10 cellular contexts compared by ENCODE assay signal in the genomic region with DNA sequence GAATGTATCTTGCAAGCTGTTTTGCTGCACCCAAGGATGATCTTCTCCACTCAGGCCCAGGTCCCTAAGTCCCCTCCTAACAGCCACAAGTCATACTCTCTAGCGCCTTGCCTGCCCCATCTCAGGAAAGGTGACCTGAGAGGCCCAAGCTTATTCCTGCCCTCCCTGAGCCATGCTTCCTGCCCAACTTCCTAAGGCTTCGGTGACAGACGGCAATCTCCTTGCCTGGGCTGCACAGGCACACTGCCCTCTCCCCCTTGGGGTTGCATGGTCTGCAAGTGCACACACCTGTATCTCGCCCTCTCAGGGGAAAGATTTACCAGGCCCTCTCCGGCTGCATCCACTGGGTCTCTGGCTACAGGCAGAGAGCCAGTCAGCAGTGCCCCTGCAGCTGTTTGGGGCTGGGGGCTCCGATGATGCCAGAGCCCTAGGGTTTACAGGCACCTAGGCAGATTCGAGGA. TPM values are rescaled to one million over a fixed set of nuclear protein-coding genes. Genes with fewer than 3 reads are reported as not detected.
DNase-seq lines count a peak whose midpoint lies in the region; TF ChIP-seq lines count a peak whose summit lies in the region.
"Had no signal": no experiment of that assay in that cellular context is flagged by ENCODE, and none has a peak within 500 bp of the region (broad histone marks: within the 10 kb centered on the region; RNA-seq: fewer than 3 reads in every experiment).

No MANE protein-coding gene starts in this region.

- H4K20me1 ChIP-seq in GM23248 (ENCODE audit: insufficient read depth): no peaks in the 10 kb centered on the region
- no peaks in the 10 kb centered on the region for H4K20me1 ChIP-seq in H9 (ENCODE audit: control insufficient read depth, insufficient read depth, insufficient read length)

- H3K36me3 ChIP-seq in GM23248 (ENCODE audit: low read depth): no peaks in the 10 kb centered on the region
- no peaks in the 10 kb centered on the region for H3K36me3 ChIP-seq in ascending aorta
- no peaks in the 10 kb centered on the region for H3K36me3 ChIP-seq in iPS-15b (ENCODE audit: control insufficient read depth, insufficient read depth, low read length)
- peaks cover 0 to 5% (median 0%) of the 10 kb centered on the region in 6 donors for H3K36me3 ChIP-seq in spleen

- H3K9me3 Mint-ChIP-seq in H9 (peaks cover 0 to under 1% of the 10 kb centered on the region in 2 experiments; a peak in 1 of 5 replicates), nephron progenitor cell (no peaks in the 10 kb centered on the region)
- H3K9me3 Mint-ChIP-seq: stimulated activated memory B cell treated with anti-CD40 and anti-IgM and Interleukin-4, amounts not matched to agents 10 μg/mL and 1 μg/mL and 100 μg/mL, for 72 hours had no signal

- in situ Hi-C loops in GM23248 (cut with MboI): no loop called here

- intact Hi-C loops in ascending aorta (cut with DNase I): loop anchor here (5.0 kb wide), 1 partner anchor 210 kb away; a partner anchor contains a TSS
- intact Hi-C loops in spleen (cut with DNase I; ENCODE audit: low total_unique reads): no loop called here

- H4K8ac ChIP-seq in H9 (replicated peaks; ENCODE audit: insufficient read length, low read depth, low read length): no peak overlapping the region

- H2BK20ac ChIP-seq in H9 (ENCODE audit: low read depth, low read length, poor library complexity, severe bottlenecking): no peak overlapping the region

- TF ChIP-seq POLR2A in spleen (IDR thresholded peaks at IDR 0.05): no peak

- peaks cover 45% of the 10 kb centered on the region for H3K4me1 ChIP-seq in GM23248 (ENCODE audit: insufficient read depth)
- peaks cover 16 to 49% of the 10 kb centered on the region in 2 donors for H3K4me1 ChIP-seq in ascending aorta
- peaks cover 12% of the 10 kb centered on the region for H3K4me1 ChIP-seq in iPS-15b (ENCODE audit: control insufficient read depth, insufficient read depth, low read length)
- peaks cover 24 to 69% (median 61%) of the 10 kb centered on the region in 6 donors for H3K4me1 ChIP-seq in spleen
- peaks cover 2% of the 10 kb centered on the region; the same call in 1 of the 2 replicates for H3K4me1 ChIP-seq in H9 (ENCODE audit: insufficient read depth, low read length)

- no peak overlapping the region for H4K5ac ChIP-seq in H9 (ENCODE audit: insufficient read length, low read depth, low read length)

- WGBS in GM23248 (ENCODE audit: low coverage in 1 of 2, low lambda C conversion rate in 2 of 2, missing lambda C conversion rate in 2 of 2), 2 experiments: 53 to 56% methylated on average over 7 of the region's 7 CpGs
- 72 to 82% (median 77%) methylated on average over 5 to 7 of the region's 7 CpGs for WGBS in spleen, 5 donors
- no CpG with 5 or more reads among the region's 7 CpGs for WGBS in H9 (ENCODE audit: extremely low coverage, insufficient read length, low lambda C conversion rate)

- no peak overlapping the region for H3K23ac ChIP-seq in H9 (ENCODE audit: insufficient read length, low read depth, low read length)

- H3K4me3 ChIP-seq in GM23248 (peak overlapping the region; percentile 94), ascending aorta (peak overlapping the region; percentile 68 to 79), iPS-15b (ENCODE audit: low read depth, low read length) (no peak overlapping the region), spleen (peak overlapping the region in 1 of 8 donors; percentile 9)

- peak overlapping the region in 1 of 3 experiments; percentile 86; a peak in 1 of 7 replicates for H3K27ac Mint-ChIP-seq in H9
- no peak overlapping the region for H3K27ac Mint-ChIP-seq in nephron progenitor cell

- H3K4me2 ChIP-seq in GM23248 (ENCODE audit: unreplicated experiment) (peak overlapping the region; percentile 100), H9 (ENCODE audit: insufficient read depth, insufficient read length, low read length) (no peak overlapping the region)

- H3K9ac ChIP-seq in GM23248 (peak overlapping the region; percentile 100), iPS-15b (ENCODE audit: low read depth, low read length) (peak overlapping the region; percentile 37), H9 (ENCODE audit: extremely low read depth, insufficient read length, low read length) (no peak overlapping the region)

- peaks cover 26% of the 10 kb centered on the region for H3F3A ChIP-seq in GM23248 (ENCODE audit: insufficient read depth)

- H3K27me3 Mint-ChIP-seq in H9 (ENCODE audit: low read depth): peaks cover 17% of the 10 kb centered on the region
- H3K27me3 Mint-ChIP-seq in nephron progenitor cell (ENCODE audit: low read depth, poor library complexity): peaks cover 17% of the 10 kb centered on the region
- H3K27me3 Mint-ChIP-seq: stimulated activated memory B cell treated with anti-CD40 and anti-IgM and Interleukin-4, amounts not matched to agents 10 μg/mL and 1 μg/mL and 100 μg/mL, for 72 hours had no signal

- H2AFZ ChIP-seq in GM23248: no peak overlapping the region
- H2AFZ ChIP-seq in H9 (ENCODE audit: low read length): no peak overlapping the region

- no peak overlapping the region for H4K91ac ChIP-seq in H9 (ENCODE audit: insufficient read length, low read depth, low read length)

- H3K9me3 ChIP-seq in GM23248 (ENCODE audit: low read depth) (no peaks in the 10 kb centered on the region), ascending aorta (no peaks in the 10 kb centered on the region), iPS-15b (ENCODE audit: control insufficient read depth, insufficient read depth, low read length) (no peaks in the 10 kb centered on the region), spleen (no peaks in the 10 kb centered on the region), H9 (ENCODE audit: control insufficient read depth, low read depth, low read length) (no peaks in the 10 kb centered on the region)

- no peak overlapping the region for H2AK5ac ChIP-seq in H9 (ENCODE audit: insufficient read length, low read length)

- no peak overlapping the region for H3K56ac ChIP-seq in H9 (ENCODE audit: insufficient read length, low read depth, low read length)

- H2BK12ac ChIP-seq in H9 (ENCODE audit: insufficient read length, low read depth, low read length): no peak overlapping the region

- H3K14ac ChIP-seq in H9 (ENCODE audit: insufficient read depth, low read length): no peak overlapping the region

- no peaks in the 10 kb centered on the region for H3K79me1 ChIP-seq in H9 (ENCODE audit: insufficient read depth, low read depth, low read length, poor library complexity, severe bottlenecking)

- no peak overlapping the region for H2BK15ac ChIP-seq in H9 (ENCODE audit: low read depth, low read length)

- H3K27ac ChIP-seq in GM23248: no peak overlapping the region
- peak overlapping the region; percentile 99 to 100 for H3K27ac ChIP-seq in ascending aorta
- peak overlapping the region in 5 of 8 donors; percentile 85 to 93 (median 90) for H3K27ac ChIP-seq in spleen
- H3K27ac ChIP-seq in H9 (ENCODE audit: insufficient read length, low read depth, low read length): no peak overlapping the region

- H3K27me3 ChIP-seq in GM23248 (replicated peaks; ENCODE audit: insufficient read depth) (no peaks in the 10 kb centered on the region), ascending aorta (no peaks in the 10 kb centered on the region), iPS-15b (ENCODE audit: control insufficient read depth, insufficient read depth, low read length) (peaks cover 6% of the 10 kb centered on the region), spleen (replicated peaks in 1 of 7) (peaks cover 0 to 50% (median 6%) of the 10 kb centered on the region in 7 donors), H9 (ENCODE audit: insufficient read depth, low read length) (peaks cover 1% of the 10 kb centered on the region; the same call in 1 of the 2 replicates)

- peaks cover 0 to under 1% (median 0%) of the 10 kb centered on the region in 3 experiments; a peak in 1 of 7 replicates for H3K36me3 Mint-ChIP-seq in H9 (ENCODE audit: insufficient read depth in 1 of 3, low read depth in 3 of 3)
- no peaks in the 10 kb centered on the region for H3K36me3 Mint-ChIP-seq in nephron progenitor cell (ENCODE audit: low read depth)
- H3K36me3 Mint-ChIP-seq: stimulated activated memory B cell treated with anti-CD40 and anti-IgM and Interleukin-4, amounts not matched to agents 10 μg/mL and 1 μg/mL and 100 μg/mL, for 72 hours had no signal

- peaks cover 24 to 39% of the 10 kb centered on the region in 2 experiments for H3K4me1 Mint-ChIP-seq in H9
- peaks cover 60% of the 10 kb centered on the region for H3K4me1 Mint-ChIP-seq in nephron progenitor cell

- H3K4ac ChIP-seq in H9 (ENCODE audit: low read depth, low read length): no peak overlapping the region

- no peak overlapping the region for H3T11ph ChIP-seq in H9 (ENCODE audit: low read length)

- H3K4me3 Mint-ChIP-seq in H9 (no peak overlapping the region), nephron progenitor cell (no peak overlapping the region)
- H3K4me3 Mint-ChIP-seq: stimulated activated memory B cell treated with anti-CD40 and anti-IgM and Interleukin-4, amounts not matched to agents 10 μg/mL and 1 μg/mL and 100 μg/mL, for 72 hours had no signal

- peaks cover 15% of the 10 kb centered on the region for H3K23me2 ChIP-seq in H9 (ENCODE audit: insufficient read length, low read depth, low read length, poor library complexity, severe bottlenecking)

- no peak overlapping the region for H2BK5ac ChIP-seq in H9 (ENCODE audit: insufficient read length, low read length)

- H3K79me2 ChIP-seq in GM23248 (ENCODE audit: insufficient read depth) (peaks cover 18% of the 10 kb centered on the region), H9 (ENCODE audit: insufficient read depth, low read length) (no peaks in the 10 kb centered on the region)

- no peak overlapping the region for H2BK120ac ChIP-seq in H9 (ENCODE audit: low read depth, low read length, poor library complexity, severe bottlenecking)

- no peak overlapping the region for H3K18ac ChIP-seq in H9 (ENCODE audit: insufficient read length, low read depth, low read length)

- TF ChIP-seq CTCF in ascending aorta (IDR thresholded peaks at IDR 0.05) (no peak), spleen (IDR thresholded peaks at IDR 0.05 in 8 of 11, conservative IDR thresholded peaks at IDR 0.05 in 3 of 11) (no peak), H9 (conservative IDR thresholded peaks at IDR 0.05) (no peak), nephron progenitor cell (IDR thresholded peaks at IDR 0.05) (no peak)

- H3K9me2 ChIP-seq in GM23248 (ENCODE audit: insufficient read depth): no peaks in the 10 kb centered on the region

- DNase-seq in GM23248 (no peak), ascending aorta (ENCODE audit: low spot score in 2 of 2) (peak in 1 of 2 donors; percentile 63), spleen (no peak), H9 (no peak), globus pallidus (ENCODE audit: low spot score) (no peak), nephron progenitor cell (no peak)
- no peak for DNase-seq in effector CD4-positive, alpha-beta T cell
- DNase-seq: cortex of kidney had no signal

RNA-seq across cellular contexts. Expression of a gene that starts 0.8 kb away (rescaled TPM):
- 17.6 and 34.1 TPM in 2 replicates for total RNA-seq in GM23248 (2014; rRNA removed; shearing (Covaris generic))
- polyA plus RNA-seq in GM23248 (2016; fragmentation: Nextera tagmentation; extraction: Ambion mirVana) (175 and 184 TPM in 2 replicates), spleen (10 to 100 TPM; 61.6 to 84.5 (median 73.5) TPM)
- total RNA-seq in ascending aorta (882 TPM), spleen (100 to 1,000 TPM in 1 of 7 donors, 10 to 100 TPM in 6; 23.9 to 139 (median 50.7) TPM), H9 (2021) (not detected in 2 replicates)

RNA-seq across cellular contexts. Expression of a gene that starts 9.1 kb away (rescaled TPM):
- 1.2 and 1.8 TPM in 2 replicates for total RNA-seq in GM23248 (2014; rRNA removed; shearing (Covaris generic))
- polyA plus RNA-seq in GM23248 (2016; fragmentation: Nextera tagmentation; extraction: Ambion mirVana) (2.8 and 3.1 TPM in 2 replicates), spleen (100 to 1,000 TPM in 1 of 3 donors, 10 to 100 TPM in 2; 84.3 to 127 (median 98.9) TPM)
- total RNA-seq in ascending aorta (250 TPM), spleen (10 to 100 TPM; 19.9 to 83.0 (median 69.4) TPM), H9 (2021) (4.9 and 5.5 TPM in 2 replicates)

RNA-seq across cellular contexts. Expression of a gene that starts 10.1 kb away (rescaled TPM):
- total RNA-seq in GM23248 (2014; rRNA removed; shearing (Covaris generic)): 4.5 and 7.3 TPM in 2 replicates
- polyA plus RNA-seq in GM23248 (2016; fragmentation: Nextera tagmentation; extraction: Ambion mirVana): 1.2 and 1.5 TPM in 2 replicates
- 282 TPM for total RNA-seq in ascending aorta
- 100 to 1,000 TPM in 1 of 7 donors, 10 to 100 TPM in 6; 54.2 to 120 (median 81.0) TPM for total RNA-seq in spleen
- 10 to 100 TPM in 1 of 3 donors, 1 to 10 TPM in 2; 4.8 to 10.3 (median 5.9) TPM for polyA plus RNA-seq in spleen
- total RNA-seq in H9 (2021): 1.0 and 1.4 TPM in 2 replicates

RNA-seq across cellular contexts. Expression of a gene that starts 52.6 kb away (rescaled TPM):
- total RNA-seq in GM23248 (2014; rRNA removed; shearing (Covaris generic)): not detected in 2 replicates
- polyA plus RNA-seq in GM23248 (2016; fragmentation: Nextera tagmentation; extraction: Ambion mirVana) (not detected in 2 replicates), spleen (not detected)
- total RNA-seq in ascending aorta (not detected), spleen (not detected), H9 (2021) (not detected in 2 replicates)

Comparison
In these comparisons a context has a peak if more than half of its experiments do, and no peak if none do; other contexts are left out.
1. H3K27ac ChIP-seq: peak in ascending aorta (2 of 2) and spleen (5 of 8); none in GM23248 (single experiment) and H9 (single experiment).
2. RNA of a gene that starts 0.8 kb away (total RNA-seq): 882 TPM in ascending aorta (single experiment), 23.9 to 139 TPM in spleen and 17.6 to 34.1 TPM in GM23248; not detected in H9; every median in the first group is over 10 times any median in the second.